Comparison of ENCODE assay signal across 12 cellular contexts in genomic region chr13:88345171-88345847, GRCh38.
DNase-seq lines count a peak whose midpoint lies in the region; ATAC-seq and TF ChIP-seq lines count a peak whose summit lies in the region.
"Had no signal": no experiment of that assay in that cellular context is flagged by ENCODE, and none has a peak within 500 bp of the region (broad histone marks: within the 10 kb centered on the region; RNA-seq: fewer than 3 reads in every experiment).

No MANE protein-coding gene starts in this region.

- intact Hi-C loops in posterior vena cava (cut with DNase I) = no loop called here

- H3K27ac Mint-ChIP-seq in chondrocyte (ENCODE audit: unreplicated experiment) = no peak overlapping the region
- H3K27ac Mint-ChIP-seq: CD8-positive, alpha-beta T cell had no signal

- H3K9me3 Mint-ChIP-seq in chondrocyte (ENCODE audit: low read depth) = peaks cover 7% of the 10 kb centered on the region

- H3K4me3 Mint-ChIP-seq in chondrocyte (ENCODE audit: unreplicated experiment) = no peak overlapping the region
- H3K4me3 Mint-ChIP-seq: CD8-positive, alpha-beta T cell had no signal

- TF ChIP-seq CTCF in chondrocyte (IDR thresholded peaks at IDR 0.05) = no peak

- DNase-seq in activated gamma-delta T cell (lab: John Stamatoyannopoulos, UW) (peak; percentile 8), activated gamma-delta T cell treated with Interleukin-2 at 50 U/mL for 16 hours (no peak), chondrocyte (ENCODE audit: low spot score) (peak; percentile 79), posterior vena cava (ENCODE audit: low spot score) (peak; percentile 64), middle frontal gyrus (ENCODE audit: extremely low spot score, low spot score) (no peak)
- DNase-seq: 8988T; Calu3; CD8-positive, alpha-beta T cell; DMS79 treated with DMSO at 0.1 percent for 48 hours; GF-D8 had no signal

- H3K36me3 Mint-ChIP-seq in chondrocyte (ENCODE audit: low read depth) = no peaks in the 10 kb centered on the region
- H3K36me3 Mint-ChIP-seq: CD8-positive, alpha-beta T cell had no signal

- H3K4me1 Mint-ChIP-seq in chondrocyte (ENCODE audit: low read depth) = no peaks in the 10 kb centered on the region

- no peaks in the 10 kb centered on the region for H3K27me3 Mint-ChIP-seq in chondrocyte (ENCODE audit: low read depth)

- no peak for ATAC-seq in GM18873 (IDR thresholded peaks at IDR 0.05; ENCODE audit: low FRiP score, unreplicated experiment)
- no peak for ATAC-seq in HG02642 (IDR thresholded peaks at IDR 0.05; ENCODE audit: poor library complexity, unreplicated experiment)
- ATAC-seq: CD8-positive, alpha-beta T cell had no signal

Comparison
In these comparisons a context has a peak if more than half of its experiments do, and no peak if none do; other contexts are left out.
1. DNase-seq: peak in activated gamma-delta T cell (single experiment), chondrocyte (single experiment) and posterior vena cava (single experiment); none in activated gamma-delta T cell treated with Interleukin-2 at 50 U/mL for 16 hours (single experiment) and middle frontal gyrus (single experiment).